ENCODE assay signal across 9 cellular contexts in the genomic region with DNA sequence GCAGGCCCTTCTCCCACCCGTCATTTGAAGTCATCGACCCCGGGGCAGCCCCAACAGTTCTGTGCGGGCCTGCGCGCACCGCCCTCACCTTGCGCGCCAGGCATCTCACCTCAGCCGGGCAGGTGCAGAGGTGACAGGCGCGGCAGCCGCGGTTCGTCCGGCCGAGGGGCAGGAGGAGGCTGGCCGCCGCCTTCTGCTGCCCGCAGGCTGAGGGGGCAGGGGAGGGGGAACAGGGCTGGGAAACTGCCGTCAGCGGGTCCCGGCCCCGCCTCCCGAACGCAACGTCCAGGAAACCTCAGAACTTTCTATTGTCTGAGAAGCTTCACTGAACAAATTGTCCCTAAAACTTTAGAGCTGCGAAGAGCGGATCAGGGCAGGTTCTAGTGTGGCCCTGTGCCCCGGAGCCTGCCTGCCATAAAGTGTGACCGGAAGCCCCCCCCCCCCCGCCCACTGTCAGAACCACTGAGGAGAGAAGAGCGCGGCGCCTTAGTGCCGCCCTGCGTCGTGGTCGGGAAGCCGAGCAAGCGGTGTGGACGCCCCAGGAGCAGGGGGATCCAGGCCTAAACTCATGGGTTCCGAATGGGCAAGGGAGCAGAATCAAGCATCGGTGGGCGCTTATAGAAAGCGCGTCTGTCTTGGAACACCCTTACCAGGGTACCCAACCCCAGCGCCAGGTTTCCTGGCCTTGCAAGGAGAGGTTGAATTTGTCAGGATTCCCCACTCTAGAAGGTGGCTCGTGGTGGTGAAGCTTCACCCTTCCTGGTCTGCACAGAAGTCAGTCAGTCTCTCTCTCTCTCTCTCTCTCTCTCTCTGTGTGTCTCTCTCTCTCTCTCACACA. TPM values are rescaled to one million over a fixed set of nuclear protein-coding genes. Genes with fewer than 3 reads are reported as not detected.
DNase-seq lines count a peak whose midpoint lies in the region; ATAC-seq and TF ChIP-seq lines count a peak whose summit lies in the region.
"Had no signal": no experiment of that assay in that cellular context is flagged by ENCODE, and none has a peak within 500 bp of the region (broad histone marks: within the 10 kb centered on the region; RNA-seq: fewer than 3 reads in every experiment).

No MANE protein-coding gene starts in this region.

- H3K27me3 ChIP-seq in H9 (ENCODE audit: insufficient read depth, low read length) (peaks cover 94% of the 10 kb centered on the region), WERI-Rb-1 (ENCODE audit: insufficient read depth, low read depth, severe bottlenecking) (peaks cover 16% of the 10 kb centered on the region), hepatocyte (peaks cover 94% of the 10 kb centered on the region), skeletal muscle tissue (ENCODE audit: control insufficient read depth in 3 of 3, insufficient read depth in 3 of 3, low read length in 3 of 3) (peaks cover 3 to 29% (median 27%) of the 10 kb centered on the region in 3 donors)

- H3K56ac ChIP-seq in H9 (ENCODE audit: insufficient read length, low read depth, low read length), result no peak overlapping the region

- H4K20me1 ChIP-seq in H9 (ENCODE audit: control insufficient read depth, insufficient read depth, insufficient read length) (no peaks in the 10 kb centered on the region), hepatocyte (ENCODE audit: insufficient read depth, poor library complexity, severe bottlenecking) (no peaks in the 10 kb centered on the region)

- peaks cover 7% of the 10 kb centered on the region for H3K23me2 ChIP-seq in H9 (ENCODE audit: insufficient read length, low read depth, low read length, poor library complexity, severe bottlenecking)

- peak overlapping the region; percentile 35 for H3K4me3 ChIP-seq in WERI-Rb-1 (ENCODE audit: low read depth, low read length)
- no peak overlapping the region for H3K4me3 ChIP-seq in hepatocyte
- peak overlapping the region; percentile 28 to 65 (median 54) for H3K4me3 ChIP-seq in skeletal muscle tissue (ENCODE audit: low read length in 3 of 3)

- H3K9me3 Mint-ChIP-seq in H9, result peaks cover 0 to 4% of the 10 kb centered on the region in 2 experiments; a peak in 2 of 5 replicates

- no peak overlapping the region for H2AK5ac ChIP-seq in H9 (ENCODE audit: insufficient read length, low read length)

- no peak overlapping the region for H4K5ac ChIP-seq in H9 (ENCODE audit: insufficient read length, low read depth, low read length)

- H3K4ac ChIP-seq in H9 (ENCODE audit: low read depth, low read length), result no peak overlapping the region

- peak overlapping the region; percentile 53 to 73 for H3K4me3 Mint-ChIP-seq in H9

- no peak overlapping the region for H3K27ac ChIP-seq in H9 (ENCODE audit: insufficient read length, low read depth, low read length)
- H3K27ac ChIP-seq in WERI-Rb-1, result no peak overlapping the region
- H3K27ac ChIP-seq in hepatocyte, result no peak overlapping the region
- H3K27ac ChIP-seq in skeletal muscle tissue (ENCODE audit: low read depth, low read length), result peak overlapping the region; percentile 25

- peaks cover 24 to 44% of the 10 kb centered on the region in 2 experiments for H3K4me1 Mint-ChIP-seq in H9

- H3K4me1 ChIP-seq in H9 (ENCODE audit: insufficient read depth, low read length) (peaks cover 4% of the 10 kb centered on the region; the same call in 1 of the 2 replicates), hepatocyte (ENCODE audit: insufficient read depth) (peaks cover 12% of the 10 kb centered on the region), skeletal muscle tissue (ENCODE audit: control insufficient read depth in 3 of 3, insufficient read depth in 3 of 3, low read length in 3 of 3) (peaks cover 5 to 7% (median 5%) of the 10 kb centered on the region in 3 donors)

- no peaks in the 10 kb centered on the region; a peak in 1 of 7 replicates for H3K36me3 Mint-ChIP-seq in H9 (ENCODE audit: insufficient read depth in 1 of 3, low read depth in 3 of 3)

- H2BK20ac ChIP-seq in H9 (ENCODE audit: low read depth, low read length, poor library complexity, severe bottlenecking), result no peak overlapping the region

- no peak overlapping the region for H3K23ac ChIP-seq in H9 (ENCODE audit: insufficient read length, low read depth, low read length)

- H2BK15ac ChIP-seq in H9 (ENCODE audit: low read depth, low read length), result no peak overlapping the region

- H2AFZ ChIP-seq in H9 (ENCODE audit: low read length), result no peak overlapping the region
- peak overlapping the region; percentile 51 for H2AFZ ChIP-seq in hepatocyte

- H3K9ac ChIP-seq in H9 (ENCODE audit: extremely low read depth, insufficient read length, low read length) (no peak overlapping the region), skeletal muscle tissue (ENCODE audit: low read depth in 1 of 3, low read length in 3 of 3) (peak overlapping the region in 2 of 3 donors; percentile 40 to 66)

- H3K36me3 ChIP-seq in WERI-Rb-1, result no peaks in the 10 kb centered on the region
- H3K36me3 ChIP-seq in hepatocyte (replicated peaks; ENCODE audit: insufficient read depth, low read depth), result no peaks in the 10 kb centered on the region
- no peaks in the 10 kb centered on the region for H3K36me3 ChIP-seq in skeletal muscle tissue (ENCODE audit: control insufficient read depth in 3 of 3, insufficient read depth in 3 of 3, low read length in 3 of 3)

- H4K91ac ChIP-seq in H9 (ENCODE audit: insufficient read length, low read depth, low read length), result no peak overlapping the region

- no peak overlapping the region for H4K8ac ChIP-seq in H9 (replicated peaks; ENCODE audit: insufficient read length, low read depth, low read length)

- no peak overlapping the region for H2BK120ac ChIP-seq in H9 (ENCODE audit: low read depth, low read length, poor library complexity, severe bottlenecking)

- TF ChIP-seq CTCF in H9 (conservative IDR thresholded peaks at IDR 0.05) (no peak), WERI-Rb-1 (IDR thresholded peaks at IDR 0.05; ENCODE audit: low read depth, low read length) (no peak), hepatocyte (IDR thresholded peaks at IDR 0.05; ENCODE audit: poor library complexity) (no peak)

- H3K9me2 ChIP-seq in hepatocyte (replicated peaks; ENCODE audit: insufficient read depth), result no peaks in the 10 kb centered on the region

- peaks cover 100% of the 10 kb centered on the region for H3K27me3 Mint-ChIP-seq in H9 (ENCODE audit: low read depth)

- no peak overlapping the region for H3T11ph ChIP-seq in H9 (ENCODE audit: low read length)

- WGBS in H9 (ENCODE audit: extremely low coverage, insufficient read length, low lambda C conversion rate), result no CpG with 5 or more reads among the region's 49 CpGs
- 20% methylated on average over 49 of the region's 49 CpGs for WGBS in hepatocyte (ENCODE audit: low lambda C conversion rate, missing lambda C conversion rate)

- H3K18ac ChIP-seq in H9 (ENCODE audit: insufficient read length, low read depth, low read length), result no peak overlapping the region

- H3K14ac ChIP-seq in H9 (ENCODE audit: insufficient read depth, low read length), result no peak overlapping the region

- no peak overlapping the region for H2BK5ac ChIP-seq in H9 (ENCODE audit: insufficient read length, low read length)

- H3K9me3 ChIP-seq in H9 (ENCODE audit: control insufficient read depth, low read depth, low read length), result no peaks in the 10 kb centered on the region
- H3K9me3 ChIP-seq in WERI-Rb-1 (ENCODE audit: severe bottlenecking), result peaks cover 4% of the 10 kb centered on the region
- H3K9me3 ChIP-seq in hepatocyte (ENCODE audit: low read depth), result no peaks in the 10 kb centered on the region
- H3K9me3 ChIP-seq in skeletal muscle tissue (ENCODE audit: control insufficient read depth in 3 of 3, low read length in 3 of 3), result no peaks in the 10 kb centered on the region

- peak; percentile 46 for DNase-seq in H9
- no peak for DNase-seq in WERI-Rb-1
- DNase-seq in hepatocyte (ENCODE audit: low spot score), result no peak
- no peak for DNase-seq in SIG-M5 (lab: John Stamatoyannopoulos, UW)
- DNase-seq in C1 segment of cervical spinal cord (lab: John Stamatoyannopoulos, UW), result no peak
- DNase-seq in NCI-H446 treated with DMSO at 0.1 percent for 48 hours (lab: John Stamatoyannopoulos, UW), result no peak
- DNase-seq: NCI-H510A had no signal

- no peaks in the 10 kb centered on the region for H3K79me1 ChIP-seq in H9 (ENCODE audit: insufficient read depth, low read depth, low read length, poor library complexity, severe bottlenecking)

- no peak overlapping the region for H3K27ac Mint-ChIP-seq in H9

- no peaks in the 10 kb centered on the region for H3K79me2 ChIP-seq in H9 (ENCODE audit: insufficient read depth, low read length)
- H3K79me2 ChIP-seq in hepatocyte, result no peaks in the 10 kb centered on the region

- no peak overlapping the region for H2BK12ac ChIP-seq in H9 (ENCODE audit: insufficient read length, low read depth, low read length)

- H3K4me2 ChIP-seq in H9 (ENCODE audit: insufficient read depth, insufficient read length, low read length) (peak overlapping the region; percentile 49), hepatocyte (peak overlapping the region; percentile 80)

- ATAC-seq in HG03342 (IDR thresholded peaks at IDR 0.05; ENCODE audit: unreplicated experiment), result no peak

RNA-seq across cellular contexts. Expression of a gene that starts 13.3 kb away (rescaled TPM):
- total RNA-seq in H9 (2021) (0.07 TPM in 1 of 2 replicates, not detected in the other), hepatocyte (3.8 and 5.1 TPM in 2 replicates), skeletal muscle tissue (49.6 TPM)
- polyA plus RNA-seq in hepatocyte, result 1.6 and 1.9 TPM in 2 replicates
